22 cellular contexts compared by ENCODE assay signal in the genomic region with DNA sequence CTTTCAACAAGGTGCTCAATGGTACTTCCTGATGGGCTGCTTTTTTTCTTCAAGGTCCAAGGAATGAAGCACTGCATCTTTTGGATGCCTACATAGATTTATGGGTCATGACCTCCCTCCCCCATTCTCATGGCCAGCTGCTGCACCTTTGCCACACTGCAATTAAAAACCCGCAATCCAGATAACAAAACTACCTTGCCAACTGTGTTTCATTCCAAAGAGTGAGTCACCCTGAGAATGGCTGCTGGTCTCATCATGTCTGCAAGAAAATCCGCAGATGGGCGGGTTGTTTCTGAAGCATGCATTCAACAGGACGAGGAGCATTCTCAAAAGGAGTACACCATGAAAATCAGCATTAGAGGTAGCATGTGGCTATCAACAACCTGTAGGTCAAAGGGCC.
DNase-seq lines count a peak whose midpoint lies in the region; ATAC-seq and TF ChIP-seq lines count a peak whose summit lies in the region.
"Had no signal": no experiment of that assay in that cellular context is flagged by ENCODE, and none has a peak within 500 bp of the region (broad histone marks: within the 10 kb centered on the region; RNA-seq: fewer than 3 reads in every experiment).

No MANE protein-coding gene starts in this region.

- no peaks in the 10 kb centered on the region for H3K27me3 Mint-ChIP-seq in activated CD4-positive, alpha-beta memory T cell treated with anti-CD3 and anti-CD28 coated beads for 36 hours
- H3K27me3 Mint-ChIP-seq: dendritic cell treated with granulocyte-macrophage colony-stimulating factor and Interleukin-4, amounts not matched to agents 40 ng/mL and 50 ng/mL, for 4 days; memory B cell had no signal

- no peaks in the 10 kb centered on the region for H3K9me3 Mint-ChIP-seq in activated CD4-positive, alpha-beta memory T cell treated with anti-CD3 and anti-CD28 coated beads for 36 hours
- H3K9me3 Mint-ChIP-seq: brain; dendritic cell treated with granulocyte-macrophage colony-stimulating factor and Interleukin-4, amounts not matched to agents 40 ng/mL and 50 ng/mL, for 4 days; neural crest cell had no signal

- no peaks in the 10 kb centered on the region for H3K36me3 Mint-ChIP-seq in activated CD4-positive, alpha-beta memory T cell treated with anti-CD3 and anti-CD28 coated beads for 36 hours
- H3K36me3 Mint-ChIP-seq: memory B cell; stimulated activated effector memory CD8-positive, alpha-beta T cell treated with anti-CD3 and anti-CD28 coated beads, Interleukin-12 subunit alpha, Interleukin-12 subunit beta, amount 100 ng/mL, for 72 hours had no signal

- H3K4me3 ChIP-seq in SJCRH30 (no peak overlapping the region), retinal pigment epithelial cell (ENCODE audit: low read length) (no peak overlapping the region)
- H3K4me3 ChIP-seq: prostate gland had no signal

- peak; percentile 78 for ATAC-seq in foreskin keratinocyte
- no peak for ATAC-seq in HG02973 (IDR thresholded peaks at IDR 0.05; ENCODE audit: unreplicated experiment)
- no peak for ATAC-seq in HG02642 (IDR thresholded peaks at IDR 0.05; ENCODE audit: poor library complexity, unreplicated experiment)
- ATAC-seq: stimulated activated effector memory CD8-positive, alpha-beta T cell treated with anti-CD3 and anti-CD28 coated beads, Interleukin-12 subunit alpha, Interleukin-12 subunit beta, amount 100 ng/mL, for 72 hours had no signal

- no peak overlapping the region for H3K27ac Mint-ChIP-seq in activated CD4-positive, alpha-beta memory T cell treated with anti-CD3 and anti-CD28 coated beads for 36 hours
- H3K27ac Mint-ChIP-seq: brain; dendritic cell treated with granulocyte-macrophage colony-stimulating factor and Interleukin-4, amounts not matched to agents 40 ng/mL and 50 ng/mL, for 4 days; memory B cell; stimulated activated effector memory CD8-positive, alpha-beta T cell treated with anti-CD3 and anti-CD28 coated beads, Interleukin-12 subunit alpha, Interleukin-12 subunit beta, amount 100 ng/mL, for 72 hours had no signal

- H3K27me3 ChIP-seq in SJCRH30 (no peaks in the 10 kb centered on the region), foreskin keratinocyte (no peaks in the 10 kb centered on the region)

- DNase-seq in HT-29 (ENCODE audit: low spot score): peak; percentile 86
- DNase-seq in SJCRH30: peak; percentile 74 to 83
- DNase-seq in foreskin keratinocyte: peak; percentile 77 to 88
- DNase-seq in retinal pigment epithelial cell (ENCODE audit: low read depth): peak; percentile 51
- no peak for DNase-seq in GM03348 (ENCODE audit: low spot score)
- no peak for DNase-seq in activated CD4-positive, alpha-beta memory T cell treated with anti-CD3 and anti-CD28 coated beads for 36 hours
- DNase-seq: activated CD8-positive, alpha-beta memory T cell treated with anti-CD3 and anti-CD28 coated beads, Interleukin-2, amount 50 U/mL, for 4 hours; activated naive CD4-positive, alpha-beta T cell; AML-193; erythroblast; NCI-H1694 treated with DMSO at 0.1 percent for 48 hours; NCI-H446 treated with DMSO at 0.1 percent for 48 hours; stimulated activated CD4-positive, alpha-beta T cell treated with anti-CD3 and anti-CD28 coated beads, Interleukin-12 subunit alpha, Interleukin-12 subunit beta, amount 100 ng/mL, for 4 hours; T1000 had no signal

- no peak overlapping the region for H3K4me3 Mint-ChIP-seq in activated CD4-positive, alpha-beta memory T cell treated with anti-CD3 and anti-CD28 coated beads for 36 hours
- H3K4me3 Mint-ChIP-seq: brain; dendritic cell treated with granulocyte-macrophage colony-stimulating factor and Interleukin-4, amounts not matched to agents 40 ng/mL and 50 ng/mL, for 4 days; memory B cell; neural crest cell; stimulated activated effector memory CD8-positive, alpha-beta T cell treated with anti-CD3 and anti-CD28 coated beads, Interleukin-12 subunit alpha, Interleukin-12 subunit beta, amount 100 ng/mL, for 72 hours had no signal

- H3K4me1 ChIP-seq in SJCRH30: peaks cover 57% of the 10 kb centered on the region
- H3K4me1 ChIP-seq in foreskin keratinocyte: peaks cover 29% of the 10 kb centered on the region
- H3K4me1 ChIP-seq: prostate gland had no signal

- CTCF ChIA-PET in activated CD4-positive, alpha-beta memory T cell treated with anti-CD3 and anti-CD28 coated beads for 36 hours (lab: Charles Lee): no interaction called here

- peak overlapping the region; percentile 33 for H3K27ac ChIP-seq in SJCRH30
- no peak overlapping the region for H3K27ac ChIP-seq in foreskin keratinocyte
- H3K27ac ChIP-seq: prostate gland had no signal

- POLR2A ChIA-PET in activated CD4-positive, alpha-beta memory T cell treated with anti-CD3 and anti-CD28 coated beads for 36 hours (lab: Charles Lee): no interaction called here

- TF ChIP-seq CTCF in foreskin keratinocyte (conservative IDR thresholded peaks at IDR 0.05) (no peak), retinal pigment epithelial cell (conservative IDR thresholded peaks at IDR 0.05; ENCODE audit: low read depth, low read length) (no peak)

- H3K4me1 Mint-ChIP-seq in activated CD4-positive, alpha-beta memory T cell treated with anti-CD3 and anti-CD28 coated beads for 36 hours (ENCODE audit: low read depth): no peaks in the 10 kb centered on the region
- H3K4me1 Mint-ChIP-seq: memory B cell; stimulated activated effector memory CD8-positive, alpha-beta T cell treated with anti-CD3 and anti-CD28 coated beads, Interleukin-12 subunit alpha, Interleukin-12 subunit beta, amount 100 ng/mL, for 72 hours had no signal

- no peaks in the 10 kb centered on the region for H3K9me3 ChIP-seq in SJCRH30 (replicated peaks)
- H3K9me3 ChIP-seq: prostate gland had no signal

- intact Hi-C loops in activated CD4-positive, alpha-beta memory T cell treated with anti-CD3 and anti-CD28 coated beads for 36 hours (cut with micrococcal nuclease): no loop called here

- peaks cover 4% of the 10 kb centered on the region; the same call in 1 of the 2 replicates for H3K36me3 ChIP-seq in SJCRH30
- H3K36me3 ChIP-seq: prostate gland had no signal

Comparison
In these comparisons a context has a peak if more than half of its experiments do, and no peak if none do; other contexts are left out.
1. DNase-seq: peak in HT-29 (single experiment), SJCRH30 (2 of 2), foreskin keratinocyte (2 of 2) and retinal pigment epithelial cell (single experiment); none in GM03348 (single experiment) and activated CD4-positive, alpha-beta memory T cell treated with anti-CD3 and anti-CD28 coated beads for 36 hours (single experiment).